Comparison of ENCODE assay signal across 8 cellular contexts in genomic region chr5:95554647-95555548, GRCh38. TPM values are rescaled to one million over a fixed set of nuclear protein-coding genes. Genes with fewer than 3 reads are reported as not detected.
A peak's percentile ranks its signal among the peaks of the same experiment; 100 is the strongest.
DNase-seq lines count a peak whose midpoint lies in the region; ATAC-seq lines count a peak whose summit lies in the region.

TSS of gene ARSK (plus strand) at chr5:95555101. CDS start at chr5:95555279, 178 bp downstream.
TSS of gene SKIC3 (minus strand) at chr5:95554977. CDS start at chr5:95547150, 7,827 bp downstream.

- no peaks in the 10 kb centered on the region for H3K9me3 ChIP-seq in BLaER1 treated with 17β-estradiol and CSF1 and Interleukin-3, amounts not matched to agents 10 nM and 100 nM (replicated peaks in 1 of 11)

- CTCF ChIA-PET in activated CD4-positive, alpha-beta T cell treated with anti-CD3 and anti-CD28 coated beads, Interleukin-2, amount 10 ng/mL, durations not matched to agents 7 days and 5 days (lab: Charles Lee), result interaction anchor here (0.6 to 1.0 kb wide), 2 partner anchors 66 to 180 kb away, joined by 3 read pairs; no protein-coding TSS in a partner anchor

- H3K4me1 Mint-ChIP-seq in activated CD4-positive, alpha-beta T cell treated with anti-CD3 and anti-CD28 coated beads, Interleukin-2, amount 10 ng/mL, durations not matched to agents 7 days and 5 days, result peaks cover 44% of the 10 kb centered on the region

- H3K27ac Mint-ChIP-seq in activated CD4-positive, alpha-beta T cell treated with anti-CD3 and anti-CD28 coated beads, Interleukin-2, amount 10 ng/mL, durations not matched to agents 7 days and 5 days, result peak within 1 kb of the TSS; percentile 94

- peak within 1 kb of the TSS; percentile 71 to 83 (median 79) for H3K4me3 ChIP-seq in BLaER1 treated with 17β-estradiol and CSF1 and Interleukin-3, amounts not matched to agents 10 nM and 100 nM

- H3K4me2 ChIP-seq in BLaER1 treated with 17β-estradiol and CSF1 and Interleukin-3, amounts not matched to agents 10 nM and 100 nM, result peak within 1 kb of the TSS; percentile 80 to 94 (median 88)

- peaks cover 3 to 32% (median 16%) of the 10 kb centered on the region in 11 experiments; a peak in 19 of 22 replicates for H3K36me3 ChIP-seq in BLaER1 treated with 17β-estradiol and CSF1 and Interleukin-3, amounts not matched to agents 10 nM and 100 nM

- peaks cover 18 to 38% (median 22%) of the 10 kb centered on the region in 10 experiments for H3K4me1 ChIP-seq in BLaER1 treated with 17β-estradiol and CSF1 and Interleukin-3, amounts not matched to agents 10 nM and 100 nM

- peak within 1 kb of the TSS; percentile 16 to 80 (median 71); a peak in 21 of 22 replicates for H3K27ac ChIP-seq in BLaER1 treated with 17β-estradiol and CSF1 and Interleukin-3, amounts not matched to agents 10 nM and 100 nM

- H3K4me3 Mint-ChIP-seq in activated CD4-positive, alpha-beta T cell treated with anti-CD3 and anti-CD28 coated beads, Interleukin-2, amount 10 ng/mL, durations not matched to agents 7 days and 5 days, result peak within 1 kb of the TSS; percentile 87

- H3K36me3 Mint-ChIP-seq in activated CD4-positive, alpha-beta T cell treated with anti-CD3 and anti-CD28 coated beads, Interleukin-2, amount 10 ng/mL, durations not matched to agents 7 days and 5 days (ENCODE audit: low read depth), result peaks cover 20% of the 10 kb centered on the region

- no peaks in the 10 kb centered on the region for H3K9me3 Mint-ChIP-seq in activated CD4-positive, alpha-beta T cell treated with anti-CD3 and anti-CD28 coated beads, Interleukin-2, amount 10 ng/mL, durations not matched to agents 7 days and 5 days

- peaks cover 0 to 33% (median 10%) of the 10 kb centered on the region in 11 experiments; a peak in 10 of 22 replicates for H4K20me1 ChIP-seq in BLaER1 treated with 17β-estradiol and CSF1 and Interleukin-3, amounts not matched to agents 10 nM and 100 nM

- H3K27me3 Mint-ChIP-seq in activated CD4-positive, alpha-beta T cell treated with anti-CD3 and anti-CD28 coated beads, Interleukin-2, amount 10 ng/mL, durations not matched to agents 7 days and 5 days, result no peaks in the 10 kb centered on the region

- ATAC-seq in GM19324 (IDR thresholded peaks at IDR 0.05; ENCODE audit: low FRiP score, unreplicated experiment), result peak; percentile 96
- peak; percentile 81 for ATAC-seq in HG03469 (IDR thresholded peaks at IDR 0.05; ENCODE audit: unreplicated experiment)
- ATAC-seq in left lobe of liver, result peak; percentile 93

- peak within 1 kb of the TSS; percentile 73 to 85 (median 81) for H3K9ac ChIP-seq in BLaER1 treated with 17β-estradiol and CSF1 and Interleukin-3, amounts not matched to agents 10 nM and 100 nM

- POLR2A ChIA-PET in activated CD4-positive, alpha-beta T cell treated with anti-CD3 and anti-CD28 coated beads, Interleukin-2, amount 10 ng/mL, durations not matched to agents 7 days and 5 days (lab: Charles Lee), result no interaction called here

- no peaks in the 10 kb centered on the region for H3K27me3 ChIP-seq in BLaER1 treated with 17β-estradiol and CSF1 and Interleukin-3, amounts not matched to agents 10 nM and 100 nM

- DNase-seq in NCI-H526 (lab: John Stamatoyannopoulos, UW) (peak; percentile 93 to 95), dedifferentiated amniotic fluid mesenchymal stem cell (ENCODE audit: extremely low spot score) (peak; percentile 99), left lobe of liver (ENCODE audit: low spot score) (peak; percentile 96)
- DNase-seq in activated CD4-positive, alpha-beta T cell treated with anti-CD3 and anti-CD28 coated beads, Interleukin-2, amount 10 ng/mL, durations not matched to agents 7 days and 5 days, result peak; percentile 93
- DNase-seq in stimulated activated CD4-positive, alpha-beta T cell treated with anti-CD3 and anti-CD28 coated beads, Interleukin-2, amount 100 ng/mL, for 4 hours (ENCODE audit: low read depth), result peak; percentile 87

RNA-seq across cellular contexts. Expression of gene ARSK, which starts in this region (rescaled TPM):
- 1 to 10 TPM; 5.1 to 5.2 TPM for total RNA-seq in activated CD4-positive, alpha-beta T cell treated with anti-CD3 and anti-CD28 coated beads, Interleukin-2, amount 10 ng/mL, durations not matched to agents 7 days and 5 days
- 3.9 TPM for total RNA-seq in left lobe of liver

RNA-seq across cellular contexts. Expression of gene SKIC3, which starts in this region (rescaled TPM):
- 10 to 100 TPM; 74.6 to 74.9 TPM for total RNA-seq in activated CD4-positive, alpha-beta T cell treated with anti-CD3 and anti-CD28 coated beads, Interleukin-2, amount 10 ng/mL, durations not matched to agents 7 days and 5 days
- 32.6 TPM for total RNA-seq in left lobe of liver

Comparison
In these comparisons a context has a peak if more than half of its experiments do, and no peak if none do; other contexts are left out.
1. Peak in every context shown above with its lines: DNase-seq, ATAC-seq, H3K4me3 ChIP-seq and H3K27ac ChIP-seq.